In genomic region chr17:1485748-1486376, GRCh38 we compare ENCODE assay signal across 8 cellular contexts. TPM values are rescaled to one million over a fixed set of nuclear protein-coding genes. Genes with fewer than 3 reads are reported as not detected.
DNase-seq lines count a peak whose midpoint lies in the region; ATAC-seq and TF ChIP-seq lines count a peak whose summit lies in the region.

No MANE protein-coding gene starts in this region.

- TF ChIP-seq CTCF in epithelial cell of esophagus (IDR thresholded peaks at IDR 0.05; ENCODE audit: insufficient read depth, low read depth, low read length, missing control alignments): no peak
- no peak for TF ChIP-seq CTCF in thoracic aorta (IDR thresholded peaks at IDR 0.05)

- no peaks in the 10 kb centered on the region for H3K9me3 ChIP-seq in MG63
- no peaks in the 10 kb centered on the region for H3K9me3 ChIP-seq in muscle layer of duodenum (ENCODE audit: control insufficient read depth in 1 of 2, low read length in 2 of 2)
- H3K9me3 ChIP-seq in thoracic aorta: no peaks in the 10 kb centered on the region

- H3K4me1 ChIP-seq in muscle layer of duodenum (ENCODE audit: control insufficient read depth in 1 of 2, insufficient read depth in 2 of 2, low read length in 2 of 2) (peaks cover 6 to 59% of the 10 kb centered on the region in 2 donors), thoracic aorta (ENCODE audit: control insufficient read depth in 1 of 2, low read depth in 2 of 2) (peaks cover 24 to 72% of the 10 kb centered on the region in 2 donors)

- no peaks in the 10 kb centered on the region for H3K27me3 ChIP-seq in MG63
- H3K27me3 ChIP-seq in muscle layer of duodenum (ENCODE audit: low read depth, low read length): no peaks in the 10 kb centered on the region
- no peaks in the 10 kb centered on the region for H3K27me3 ChIP-seq in thoracic aorta (replicated peaks; ENCODE audit: insufficient read depth)

- peak; percentile 12 for DNase-seq in NCI-H2196 (lab: John Stamatoyannopoulos, UW; ENCODE audit: unreplicated experiment)
- DNase-seq in NCI-H2196 treated with DMSO at 0.1 percent for 48 hours (lab: John Stamatoyannopoulos, UW; ENCODE audit: unreplicated experiment): no peak
- peak; percentile 68 for DNase-seq in MG63
- DNase-seq in activated CD8-positive, alpha-beta memory T cell treated with anti-CD3 and anti-CD28 coated beads, Interleukin-2, amount 50 U/mL, for 4 hours: peak; percentile 71
- peak; percentile 57 for DNase-seq in epithelial cell of esophagus (ENCODE audit: low read depth)
- DNase-seq in thoracic aorta (ENCODE audit: low spot score): no peak

- H3K4me3 ChIP-seq in MG63 (peak overlapping the region; percentile 45), epithelial cell of esophagus (ENCODE audit: low read length) (peak overlapping the region; percentile 55), muscle layer of duodenum (ENCODE audit: low read depth in 1 of 2, low read length in 2 of 2) (peak overlapping the region in 1 of 2 donors; percentile 73), thoracic aorta (peak overlapping the region; percentile 90)

- H3K36me3 ChIP-seq in MG63 (peaks cover 13% of the 10 kb centered on the region), muscle layer of duodenum (ENCODE audit: control insufficient read depth in 1 of 2, insufficient read depth in 2 of 2, low read length in 2 of 2) (peaks cover 5 to 16% of the 10 kb centered on the region in 2 donors), thoracic aorta (peaks cover 16% of the 10 kb centered on the region)

- peak overlapping the region; percentile 45 for H3K27ac ChIP-seq in muscle layer of duodenum (ENCODE audit: low read length)
- H3K27ac ChIP-seq in thoracic aorta: peak overlapping the region; percentile 92 to 95

- ATAC-seq in thoracic aorta (ENCODE audit: insufficient number of reproducible peaks, low FRiP score, low read depth) (peak; percentile 15), GM21528 (IDR thresholded peaks at IDR 0.05; ENCODE audit: low FRiP score, unreplicated experiment) (no peak)

RNA-seq across cellular contexts. Expression of gene MYO1C, which starts 6.6 kb away (rescaled TPM):
- 65.5 and 75.2 TPM in 2 replicates for total RNA-seq in MG63 (2014; rRNA removed; shearing (Covaris generic); ENCODE audit: low replicate concordance)
- total RNA-seq in thoracic aorta: 100 to 1,000 TPM; 160 to 226 TPM

RNA-seq across cellular contexts. Expression of gene CRK, which starts 29.8 kb away (rescaled TPM):
- 35.1 and 36.0 TPM in 2 replicates for total RNA-seq in MG63 (2014; rRNA removed; shearing (Covaris generic); ENCODE audit: low replicate concordance)
- 10 to 100 TPM; 48.3 to 76.0 TPM for total RNA-seq in thoracic aorta

RNA-seq across cellular contexts. Expression of gene INPP5K, which starts 30.6 kb away (rescaled TPM):
- total RNA-seq in MG63 (2014; rRNA removed; shearing (Covaris generic); ENCODE audit: low replicate concordance): 30.8 and 75.0 TPM in 2 replicates
- total RNA-seq in thoracic aorta: 10 to 100 TPM; 78.7 to 95.3 TPM

Comparison
In these comparisons a context has a peak if more than half of its experiments do, and no peak if none do; other contexts are left out.
1. DNase-seq: peak in NCI-H2196 (single experiment), MG63 (single experiment), activated CD8-positive, alpha-beta memory T cell treated with anti-CD3 and anti-CD28 coated beads, Interleukin-2, amount 50 U/mL, for 4 hours (single experiment) and epithelial cell of esophagus (single experiment); none in NCI-H2196 treated with DMSO at 0.1 percent for 48 hours (single experiment) and thoracic aorta (single experiment).